Comparison of ENCODE assay signal across 8 cellular contexts in the genomic region with DNA sequence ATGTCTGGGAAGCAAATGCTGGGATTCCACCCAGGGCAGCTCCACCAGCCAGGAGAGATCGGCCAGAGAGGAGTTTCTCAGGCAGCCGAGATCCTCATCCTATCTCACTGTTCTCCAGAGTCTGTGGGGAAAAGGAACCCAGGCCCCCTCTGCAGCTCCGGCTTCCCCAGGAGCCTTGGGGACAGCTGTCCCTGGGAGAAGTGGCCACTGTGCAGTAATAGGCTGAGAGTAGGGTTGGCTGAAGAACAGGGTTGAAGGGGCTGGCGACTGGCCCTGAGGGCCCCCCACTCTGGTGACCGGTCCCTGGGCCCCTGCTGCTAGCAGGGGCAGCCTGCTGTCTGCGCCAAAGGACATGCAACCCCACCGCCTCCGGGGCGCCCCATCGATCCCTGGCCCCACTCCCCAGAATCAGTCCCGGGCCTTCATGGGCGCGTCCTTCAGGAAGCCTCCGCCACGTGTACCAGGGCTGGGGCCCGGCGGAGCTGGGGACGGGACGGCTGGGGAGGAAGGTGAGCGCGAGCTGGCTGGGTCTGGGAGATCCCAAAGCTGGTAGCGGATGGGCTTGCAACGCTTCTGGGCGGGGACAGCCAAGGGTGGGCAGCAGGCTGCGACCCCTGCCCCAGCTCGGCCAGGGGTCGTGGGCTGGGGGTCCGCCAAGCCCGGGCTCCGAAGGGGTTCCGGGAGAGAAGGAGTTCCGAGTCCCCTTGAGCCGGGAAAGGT. TPM values are rescaled to one million over a fixed set of nuclear protein-coding genes. Genes with fewer than 3 reads are reported as not detected.
DNase-seq lines count a peak whose midpoint lies in the region; ATAC-seq and FAIRE-seq lines count a peak whose summit lies in the region.

No MANE protein-coding gene starts in this region.

- H3K9me3 Mint-ChIP-seq in naive B cell = no peaks in the 10 kb centered on the region

- no peaks in the 10 kb centered on the region for H3K27me3 ChIP-seq in endocrine pancreas (ENCODE audit: control insufficient read depth, insufficient read depth, low read length)

- no peak for FAIRE-seq in GM19239 (lab: Jason Lieb, UNC)

- H3K4me3 Mint-ChIP-seq in naive B cell = peak overlapping the region; percentile 36 to 86 (median 72)

- peaks cover 0 to 4% (median 2%) of the 10 kb centered on the region in 3 donors for H3K27me3 Mint-ChIP-seq in naive B cell

- no peaks in the 10 kb centered on the region for H3K4me1 ChIP-seq in endocrine pancreas (ENCODE audit: control insufficient read depth, insufficient read depth, low read length)

- DNase-seq in RPMI8226 (peak; percentile 58), naive B cell (no peak), GM19239 (ENCODE audit: insufficient read length, low spot score) (no peak), A172 (ENCODE audit: low spot score) (no peak), hypothalamus (lab: John Stamatoyannopoulos, UW) (no peak)

- H3K4me3 ChIP-seq in endocrine pancreas (ENCODE audit: control insufficient read depth, insufficient read depth, low read length) = peak overlapping the region; percentile 44

- H3K9me3 ChIP-seq in endocrine pancreas (ENCODE audit: control insufficient read depth, low read length) = no peaks in the 10 kb centered on the region

- peak overlapping the region; percentile 67 for H3K9ac ChIP-seq in endocrine pancreas (ENCODE audit: control insufficient read depth, insufficient read depth, low read length)

- ATAC-seq in GM19324 (IDR thresholded peaks at IDR 0.05; ENCODE audit: low FRiP score, unreplicated experiment) (peak; percentile 7), naive B cell (ENCODE audit: low read depth in 2 of 2) (no peak), GM18868 (IDR thresholded peaks at IDR 0.05; ENCODE audit: unreplicated experiment) (no peak)

- no peaks in the 10 kb centered on the region for H3K36me3 Mint-ChIP-seq in naive B cell

- no peaks in the 10 kb centered on the region for H3K36me3 ChIP-seq in endocrine pancreas (ENCODE audit: control insufficient read depth, insufficient read depth, low read length)

- no peak overlapping the region for H3K27ac Mint-ChIP-seq in naive B cell

- H3K4me1 Mint-ChIP-seq in naive B cell = peaks cover 10 to 16% (median 11%) of the 10 kb centered on the region in 3 donors

RNA-seq across cellular contexts. Expression of gene STXBP1, which starts 44.0 kb away (rescaled TPM):
- polyA plus RNA-seq in naive B cell (ENCODE audit: low read depth in 6 of 6) = under 1 TPM in 1 of 6 donors, not detected in 5; 0.31 TPM
- 20.8 and 63.2 TPM in 2 replicates for total RNA-seq in A172 (2014; rRNA removed; shearing (Covaris generic))
